In the genomic region with DNA sequence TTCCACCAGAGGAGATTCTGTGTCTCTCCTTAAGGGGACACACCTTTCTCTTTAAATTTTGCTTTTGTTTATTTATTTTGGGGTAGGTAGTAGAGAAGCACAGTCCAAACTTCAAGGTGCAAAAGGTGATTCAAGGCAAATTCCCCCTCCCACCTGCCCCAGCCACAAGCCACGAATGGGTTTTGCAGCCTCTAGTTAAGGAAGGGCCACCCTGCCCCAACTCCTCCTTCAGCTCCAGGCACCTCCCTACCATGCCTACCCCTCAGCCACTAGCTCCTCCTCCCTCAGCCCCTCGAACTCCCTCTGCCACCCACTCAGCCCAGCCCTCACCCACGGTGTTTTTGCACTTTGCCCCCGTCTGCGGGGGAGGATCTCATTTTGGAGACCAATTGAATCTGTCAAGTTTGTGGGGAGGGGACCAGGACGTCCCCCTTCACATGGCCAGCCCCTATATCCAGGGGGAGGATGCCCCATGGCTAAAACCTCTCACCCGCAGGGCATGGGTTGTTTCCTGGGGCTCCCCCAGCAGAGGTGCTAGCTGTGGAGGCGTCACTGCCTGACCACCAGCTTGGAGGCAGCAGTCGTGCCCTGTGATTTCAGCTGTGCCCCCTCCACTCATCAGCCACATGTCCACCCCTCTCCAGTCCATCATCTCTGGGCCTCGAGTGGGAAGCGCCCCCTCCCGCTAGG, we compare ENCODE assay signal across 1 cellular context.
TF ChIP-seq lines count a peak whose summit lies in the region.

No MANE protein-coding gene starts in this region.

TF ChIP-seq in HepG2, 621 proteins besides CTCF, POLR2A, EP300 and RAD21 (continued from another document and continues in another):
- TF ChIP-seq ZNF569 (CRISPR knock-in tag; IDR thresholded peaks at IDR 0.05; ENCODE audit: borderline replicate concordance) (no peak), NFRKB (IDR thresholded peaks at IDR 0.05) (no peak), KDM5A (IDR thresholded peaks at IDR 0.05; ENCODE audit: borderline replicate concordance, low read length) (no peak), SUZ12 (IDR thresholded peaks at IDR 0.05; ENCODE audit: low read depth, low read length) (no peak), NCOA2 (CRISPR knock-in tag; IDR thresholded peaks at IDR 0.05) (0 out of 2 replicates have a peak, but pooled peaks have one; percentile 44), ZSCAN25 (CRISPR knock-in tag; IDR thresholded peaks at IDR 0.05) (peak; percentile 14; the same call in 1 of the 2 replicates), ZC3H4 (CRISPR knock-in tag; IDR thresholded peaks at IDR 0.05; ENCODE audit: borderline replicate concordance) (no peak), SMC3 (IDR thresholded peaks at IDR 0.05; ENCODE audit: low read length) (no peak), MEIS2 (CRISPR knock-in tag; IDR thresholded peaks at IDR 0.05) (no peak), HMG20A (CRISPR knock-in tag; IDR thresholded peaks at IDR 0.05; ENCODE audit: borderline replicate concordance) (peak; percentile 23; the same call in 1 of the 2 replicates), KLF11 (CRISPR knock-in tag; IDR thresholded peaks at IDR 0.05) (no peak), ZNF326 (CRISPR knock-in tag; IDR thresholded peaks at IDR 0.05; ENCODE audit: borderline replicate concordance) (no peak), MLLT10 (CRISPR knock-in tag; IDR thresholded peaks at IDR 0.05) (no peak), ESRRA (CRISPR knock-in tag; IDR thresholded peaks at IDR 0.05; ENCODE audit: low read depth) (peak; percentile 71; the same call in 1 of the 2 replicates), ZNF782 (CRISPR knock-in tag; IDR thresholded peaks at IDR 0.05; ENCODE audit: borderline replicate concordance) (peak; percentile 23; the same call in 1 of the 2 replicates), ZFP36 (IDR thresholded peaks at IDR 0.05; ENCODE audit: borderline replicate concordance, low read depth, low read length, partially characterized antibody) (no peak), GZF1 (CRISPR knock-in tag; IDR thresholded peaks at IDR 0.05) (no peak), NR1H2 (CRISPR knock-in tag; IDR thresholded peaks at IDR 0.05; ENCODE audit: borderline replicate concordance, low read depth) (no peak), DMAP1 (CRISPR knock-in tag; IDR thresholded peaks at IDR 0.05) (0 out of 2 replicates have a peak, but pooled peaks have one; percentile 14), ZNF292 (CRISPR knock-in tag; IDR thresholded peaks at IDR 0.05; ENCODE audit: borderline replicate concordance, low read depth) (no peak), IRX3 (CRISPR knock-in tag; IDR thresholded peaks at IDR 0.05; ENCODE audit: borderline replicate concordance, low read depth) (no peak), HNF4G (IDR thresholded peaks at IDR 0.05; ENCODE audit: borderline replicate concordance, low read depth, low read length) (peak; percentile 85), HNF4G (CRISPR knock-in tag; IDR thresholded peaks at IDR 0.05; ENCODE audit: borderline replicate concordance, low read depth) (no peak), ZFP62 (CRISPR knock-in tag; IDR thresholded peaks at IDR 0.05) (no peak), HES4 (CRISPR knock-in tag; IDR thresholded peaks at IDR 0.05; ENCODE audit: borderline replicate concordance) (0 out of 2 replicates have a peak, but pooled peaks have one; percentile 16), SOX6 (IDR thresholded peaks at IDR 0.05) (no peak), SOX6 (CRISPR knock-in tag; IDR thresholded peaks at IDR 0.05) (peak; percentile 70), NR2F1 (CRISPR knock-in tag; IDR thresholded peaks at IDR 0.05) (0 out of 4 replicates have a peak, but pooled peaks of 1 of the 2 experiments have one; percentile 56), POLR2AphosphoS2 (IDR thresholded peaks at IDR 0.05; ENCODE audit: low read depth, low read length) (no peak), HIVEP1 (CRISPR knock-in tag; IDR thresholded peaks at IDR 0.05) (no peak), PCBP1 (IDR thresholded peaks at IDR 0.05; ENCODE audit: borderline replicate concordance, low read depth, low read length) (peak; percentile 54; the same call in 1 of the 2 replicates), HOXA3 (CRISPR knock-in tag; IDR thresholded peaks at IDR 0.05) (no peak)
- TF ChIP-seq, protein P1, sequence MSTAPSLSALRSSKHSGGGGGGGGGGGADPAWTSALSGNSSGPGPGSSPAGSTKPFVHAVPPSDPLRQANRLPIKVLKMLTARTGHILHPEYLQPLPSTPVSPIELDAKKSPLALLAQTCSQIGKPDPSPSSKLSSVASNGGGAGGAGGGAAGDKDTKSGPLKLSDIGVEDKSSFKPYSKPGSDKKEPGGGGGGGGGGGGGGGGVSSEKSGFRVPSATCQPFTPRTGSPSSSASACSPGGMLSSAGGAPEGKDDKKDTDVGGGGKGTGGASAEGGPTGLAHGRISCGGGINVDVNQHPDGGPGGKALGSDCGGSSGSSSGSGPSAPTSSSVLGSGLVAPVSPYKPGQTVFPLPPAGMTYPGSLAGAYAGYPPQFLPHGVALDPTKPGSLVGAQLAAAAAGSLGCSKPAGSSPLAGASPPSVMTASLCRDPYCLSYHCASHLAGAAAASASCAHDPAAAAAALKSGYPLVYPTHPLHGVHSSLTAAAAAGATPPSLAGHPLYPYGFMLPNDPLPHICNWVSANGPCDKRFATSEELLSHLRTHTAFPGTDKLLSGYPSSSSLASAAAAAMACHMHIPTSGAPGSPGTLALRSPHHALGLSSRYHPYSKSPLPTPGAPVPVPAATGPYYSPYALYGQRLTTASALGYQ (CRISPR knock-in tag; IDR thresholded peaks at IDR 0.05): 0 out of 2 replicates have a peak, but pooled peaks have one; percentile 26
- TF ChIP-seq, protein P2, sequence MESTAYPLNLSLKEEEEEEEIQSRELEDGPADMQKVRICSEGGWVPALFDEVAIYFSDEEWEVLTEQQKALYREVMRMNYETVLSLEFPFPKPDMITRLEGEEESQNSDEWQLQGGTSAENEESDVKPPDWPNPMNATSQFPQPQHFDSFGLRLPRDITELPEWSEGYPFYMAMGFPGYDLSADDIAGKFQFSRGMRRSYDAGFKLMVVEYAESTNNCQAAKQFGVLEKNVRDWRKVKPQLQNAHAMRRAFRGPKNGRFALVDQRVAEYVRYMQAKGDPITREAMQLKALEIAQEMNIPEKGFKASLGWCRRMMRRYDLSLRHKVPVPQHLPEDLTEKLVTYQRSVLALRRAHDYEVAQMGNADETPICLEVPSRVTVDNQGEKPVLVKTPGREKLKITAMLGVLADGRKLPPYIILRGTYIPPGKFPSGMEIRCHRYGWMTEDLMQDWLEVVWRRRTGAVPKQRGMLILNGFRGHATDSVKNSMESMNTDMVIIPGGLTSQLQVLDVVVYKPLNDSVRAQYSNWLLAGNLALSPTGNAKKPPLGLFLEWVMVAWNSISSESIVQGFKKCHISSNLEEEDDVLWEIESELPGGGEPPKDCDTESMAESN (CRISPR knock-in tag; conservative IDR thresholded peaks at IDR 0.05): peak; percentile 56
- TF ChIP-seq, protein P3, sequence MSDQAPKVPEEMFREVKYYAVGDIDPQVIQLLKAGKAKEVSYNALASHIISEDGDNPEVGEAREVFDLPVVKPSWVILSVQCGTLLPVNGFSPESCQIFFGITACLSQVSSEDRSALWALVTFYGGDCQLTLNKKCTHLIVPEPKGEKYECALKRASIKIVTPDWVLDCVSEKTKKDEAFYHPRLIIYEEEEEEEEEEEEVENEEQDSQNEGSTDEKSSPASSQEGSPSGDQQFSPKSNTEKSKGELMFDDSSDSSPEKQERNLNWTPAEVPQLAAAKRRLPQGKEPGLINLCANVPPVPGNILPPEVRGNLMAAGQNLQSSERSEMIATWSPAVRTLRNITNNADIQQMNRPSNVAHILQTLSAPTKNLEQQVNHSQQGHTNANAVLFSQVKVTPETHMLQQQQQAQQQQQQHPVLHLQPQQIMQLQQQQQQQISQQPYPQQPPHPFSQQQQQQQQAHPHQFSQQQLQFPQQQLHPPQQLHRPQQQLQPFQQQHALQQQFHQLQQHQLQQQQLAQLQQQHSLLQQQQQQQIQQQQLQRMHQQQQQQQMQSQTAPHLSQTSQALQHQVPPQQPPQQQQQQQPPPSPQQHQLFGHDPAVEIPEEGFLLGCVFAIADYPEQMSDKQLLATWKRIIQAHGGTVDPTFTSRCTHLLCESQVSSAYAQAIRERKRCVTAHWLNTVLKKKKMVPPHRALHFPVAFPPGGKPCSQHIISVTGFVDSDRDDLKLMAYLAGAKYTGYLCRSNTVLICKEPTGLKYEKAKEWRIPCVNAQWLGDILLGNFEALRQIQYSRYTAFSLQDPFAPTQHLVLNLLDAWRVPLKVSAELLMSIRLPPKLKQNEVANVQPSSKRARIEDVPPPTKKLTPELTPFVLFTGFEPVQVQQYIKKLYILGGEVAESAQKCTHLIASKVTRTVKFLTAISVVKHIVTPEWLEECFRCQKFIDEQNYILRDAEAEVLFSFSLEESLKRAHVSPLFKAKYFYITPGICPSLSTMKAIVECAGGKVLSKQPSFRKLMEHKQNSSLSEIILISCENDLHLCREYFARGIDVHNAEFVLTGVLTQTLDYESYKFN (CRISPR knock-in tag; conservative IDR thresholded peaks at IDR 0.05): peak; percentile 87
- TF ChIP-seq, protein P4, sequence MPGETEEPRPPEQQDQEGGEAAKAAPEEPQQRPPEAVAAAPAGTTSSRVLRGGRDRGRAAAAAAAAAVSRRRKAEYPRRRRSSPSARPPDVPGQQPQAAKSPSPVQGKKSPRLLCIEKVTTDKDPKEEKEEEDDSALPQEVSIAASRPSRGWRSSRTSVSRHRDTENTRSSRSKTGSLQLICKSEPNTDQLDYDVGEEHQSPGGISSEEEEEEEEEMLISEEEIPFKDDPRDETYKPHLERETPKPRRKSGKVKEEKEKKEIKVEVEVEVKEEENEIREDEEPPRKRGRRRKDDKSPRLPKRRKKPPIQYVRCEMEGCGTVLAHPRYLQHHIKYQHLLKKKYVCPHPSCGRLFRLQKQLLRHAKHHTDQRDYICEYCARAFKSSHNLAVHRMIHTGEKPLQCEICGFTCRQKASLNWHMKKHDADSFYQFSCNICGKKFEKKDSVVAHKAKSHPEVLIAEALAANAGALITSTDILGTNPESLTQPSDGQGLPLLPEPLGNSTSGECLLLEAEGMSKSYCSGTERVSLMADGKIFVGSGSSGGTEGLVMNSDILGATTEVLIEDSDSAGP (CRISPR knock-in tag; IDR thresholded peaks at IDR 0.05; ENCODE audit: borderline replicate concordance): peak; percentile 88
- TF ChIP-seq, protein P5, sequence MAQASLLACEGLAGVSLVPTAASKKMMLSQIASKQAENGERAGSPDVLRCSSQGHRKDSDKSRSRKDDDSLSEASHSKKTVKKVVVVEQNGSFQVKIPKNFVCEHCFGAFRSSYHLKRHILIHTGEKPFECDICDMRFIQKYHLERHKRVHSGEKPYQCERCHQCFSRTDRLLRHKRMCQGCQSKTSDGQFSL (CRISPR knock-in tag; IDR thresholded peaks at IDR 0.05): no peak
- TF ChIP-seq, protein P6, sequence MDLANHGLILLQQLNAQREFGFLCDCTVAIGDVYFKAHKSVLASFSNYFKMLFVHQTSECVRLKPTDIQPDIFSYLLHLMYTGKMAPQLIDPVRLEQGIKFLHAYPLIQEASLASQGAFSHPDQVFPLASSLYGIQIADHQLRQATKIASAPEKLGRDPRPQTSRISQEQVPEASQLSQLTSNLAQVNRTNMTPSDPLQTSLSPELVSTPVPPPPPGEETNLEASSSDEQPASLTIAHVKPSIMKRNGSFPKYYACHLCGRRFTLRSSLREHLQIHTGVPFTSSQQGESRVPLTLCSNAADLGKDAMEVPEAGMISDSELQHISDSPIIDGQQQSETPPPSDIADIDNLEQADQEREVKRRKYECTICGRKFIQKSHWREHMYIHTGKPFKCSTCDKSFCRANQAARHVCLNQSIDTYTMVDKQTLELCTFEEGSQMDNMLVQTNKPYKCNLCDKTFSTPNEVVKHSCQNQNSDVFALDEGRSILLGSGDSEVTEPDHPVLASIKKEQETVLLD (CRISPR knock-in tag; IDR thresholded peaks at IDR 0.05; ENCODE audit: low read depth): no peak
- TF ChIP-seq, protein P7, sequence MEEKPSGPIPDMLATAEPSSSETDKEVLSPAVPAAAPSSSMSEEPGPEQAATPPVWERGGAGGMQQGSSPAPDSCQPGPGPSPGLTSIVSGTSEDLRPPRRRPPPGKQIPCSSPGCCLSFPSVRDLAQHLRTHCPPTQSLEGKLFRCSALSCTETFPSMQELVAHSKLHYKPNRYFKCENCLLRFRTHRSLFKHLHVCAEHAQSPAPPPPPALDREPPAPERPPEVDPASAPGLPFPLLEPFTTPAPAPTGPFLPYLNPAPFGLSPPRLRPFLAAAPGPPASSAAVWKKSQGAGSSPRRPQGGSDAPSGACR (CRISPR knock-in tag; IDR thresholded peaks at IDR 0.05): peak; percentile 40; the same call in 1 of the 2 replicates
- TF ChIP-seq, protein P8, sequence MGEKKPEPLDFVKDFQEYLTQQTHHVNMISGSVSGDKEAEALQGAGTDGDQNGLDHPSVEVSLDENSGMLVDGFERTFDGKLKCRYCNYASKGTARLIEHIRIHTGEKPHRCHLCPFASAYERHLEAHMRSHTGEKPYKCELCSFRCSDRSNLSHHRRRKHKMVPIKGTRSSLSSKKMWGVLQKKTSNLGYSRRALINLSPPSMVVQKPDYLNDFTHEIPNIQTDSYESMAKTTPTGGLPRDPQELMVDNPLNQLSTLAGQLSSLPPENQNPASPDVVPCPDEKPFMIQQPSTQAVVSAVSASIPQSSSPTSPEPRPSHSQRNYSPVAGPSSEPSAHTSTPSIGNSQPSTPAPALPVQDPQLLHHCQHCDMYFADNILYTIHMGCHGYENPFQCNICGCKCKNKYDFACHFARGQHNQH (CRISPR knock-in tag; IDR thresholded peaks at IDR 0.05): peak; percentile 54; the same call in 1 of the 2 replicates
- TF ChIP-seq, protein P9, sequence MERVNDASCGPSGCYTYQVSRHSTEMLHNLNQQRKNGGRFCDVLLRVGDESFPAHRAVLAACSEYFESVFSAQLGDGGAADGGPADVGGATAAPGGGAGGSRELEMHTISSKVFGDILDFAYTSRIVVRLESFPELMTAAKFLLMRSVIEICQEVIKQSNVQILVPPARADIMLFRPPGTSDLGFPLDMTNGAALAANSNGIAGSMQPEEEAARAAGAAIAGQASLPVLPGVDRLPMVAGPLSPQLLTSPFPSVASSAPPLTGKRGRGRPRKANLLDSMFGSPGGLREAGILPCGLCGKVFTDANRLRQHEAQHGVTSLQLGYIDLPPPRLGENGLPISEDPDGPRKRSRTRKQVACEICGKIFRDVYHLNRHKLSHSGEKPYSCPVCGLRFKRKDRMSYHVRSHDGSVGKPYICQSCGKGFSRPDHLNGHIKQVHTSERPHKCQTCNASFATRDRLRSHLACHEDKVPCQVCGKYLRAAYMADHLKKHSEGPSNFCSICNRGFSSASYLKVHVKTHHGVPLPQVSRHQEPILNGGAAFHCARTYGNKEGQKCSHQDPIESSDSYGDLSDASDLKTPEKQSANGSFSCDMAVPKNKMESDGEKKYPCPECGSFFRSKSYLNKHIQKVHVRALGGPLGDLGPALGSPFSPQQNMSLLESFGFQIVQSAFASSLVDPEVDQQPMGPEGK (CRISPR knock-in tag; IDR thresholded peaks at IDR 0.05): peak; percentile 51
- TF ChIP-seq, protein P10, sequence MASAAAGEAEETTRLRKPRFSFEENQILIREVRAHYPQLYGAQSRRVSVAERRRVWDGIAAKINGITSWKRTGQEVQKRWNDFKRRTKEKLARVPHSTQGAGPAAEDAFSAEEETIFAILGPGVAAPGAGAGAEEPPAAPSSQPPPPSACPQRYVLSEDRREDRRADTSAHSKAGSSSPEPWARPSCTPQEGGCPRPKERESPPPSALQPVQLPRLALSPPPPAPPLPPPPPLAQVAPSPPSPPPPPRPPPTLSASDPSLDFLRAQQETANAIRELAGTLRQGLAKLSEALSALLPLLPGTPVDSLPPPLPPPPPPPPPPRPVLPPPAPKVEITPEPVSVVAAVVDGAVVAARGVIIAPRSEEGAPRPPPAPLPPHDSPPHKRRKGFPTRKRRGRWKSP (CRISPR knock-in tag; IDR thresholded peaks at IDR 0.05): no peak
